In genomic region chr1:54572236-54572850, GRCh38 we compare ENCODE assay signal across 2 cellular contexts.
TF ChIP-seq lines count a peak whose summit lies in the region.

No MANE protein-coding gene starts in this region.

TF ChIP-seq in HEK293, 187 proteins besides CTCF, POLR2A, EP300 and RAD21:
- TF ChIP-seq KLF17 (tag by site-specific recombination; IDR thresholded peaks at IDR 0.05) = no peak
- TF ChIP-seq GLIS1 (tag by site-specific recombination; IDR thresholded peaks at IDR 0.05) = 0 out of 2 replicates have a peak, but pooled peaks have one; percentile 31
- TF ChIP-seq ZNF404 (tag by site-specific recombination; IDR thresholded peaks at IDR 0.05) = no peak
- TF ChIP-seq ZSCAN18 (tag by site-specific recombination; IDR thresholded peaks at IDR 0.05) = no peak
- TF ChIP-seq SCRT2 (tag by site-specific recombination; IDR thresholded peaks at IDR 0.05) = peak; percentile 96
- peak; percentile 83 for TF ChIP-seq SCRT1 (tag by site-specific recombination; IDR thresholded peaks at IDR 0.05; ENCODE audit: borderline replicate concordance)
- TF ChIP-seq SALL2 (tag by site-specific recombination; IDR thresholded peaks at IDR 0.05; ENCODE audit: borderline replicate concordance) = no peak
- TF ChIP-seq ZNF311 (tag by site-specific recombination; IDR thresholded peaks at IDR 0.05; ENCODE audit: borderline replicate concordance) = no peak

TF ChIP-seq in GM12878, 131 proteins besides CTCF, POLR2A, EP300 and RAD21:
- no peak for TF ChIP-seq SIN3A (IDR thresholded peaks at IDR 0.05; ENCODE audit: low read depth, low read length)
TF ChIP-seq in GM12878: peak in this region for 0.
